ENCODE assay signal across 1 cellular context in the genomic region with DNA sequence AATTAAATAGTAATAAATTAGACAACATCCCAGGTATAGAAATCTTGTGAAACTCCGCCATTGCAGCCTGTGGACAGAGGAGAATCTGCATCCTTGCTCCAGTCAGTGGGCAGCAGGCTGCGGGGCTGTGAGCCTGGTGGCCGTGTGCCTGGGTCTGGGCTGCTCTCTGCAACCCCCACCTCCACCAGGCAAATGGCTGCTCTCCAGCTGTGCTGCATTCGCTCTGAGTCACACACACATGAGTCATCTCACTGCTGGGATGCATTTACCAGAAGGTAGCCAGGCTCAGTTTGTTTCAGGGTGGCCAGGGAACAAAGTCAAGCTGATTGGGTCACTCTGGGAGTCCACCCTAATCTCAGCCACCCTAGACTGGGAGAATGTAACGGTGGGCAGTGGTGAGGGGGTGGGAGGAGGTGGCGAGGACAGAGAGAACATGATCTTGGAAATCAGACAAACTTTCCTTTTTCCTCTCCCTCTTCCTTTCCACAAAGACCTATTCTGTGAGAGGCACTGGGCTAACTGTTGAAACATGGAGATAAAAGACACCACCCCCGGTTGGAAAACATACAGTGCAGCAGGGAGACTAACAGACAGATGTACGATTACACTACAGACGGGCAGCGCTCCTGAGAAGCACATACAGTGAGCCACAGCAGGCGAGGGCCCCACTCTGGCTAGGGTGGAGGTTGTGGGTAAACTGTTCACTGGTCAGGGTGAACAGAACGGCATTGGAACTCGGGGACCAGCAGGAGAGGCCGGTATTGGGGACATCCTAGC.
TF ChIP-seq lines count a peak whose summit lies in the region.

No MANE protein-coding gene starts in this region.

TF ChIP-seq in SK-N-SH, 30 proteins besides CTCF, POLR2A, EP300 and RAD21 (continued from another document):
- TF ChIP-seq SIN3A (IDR thresholded peaks at IDR 0.05; ENCODE audit: borderline replicate concordance, low read depth, low read length) (no peak; the same call in 1 of the 2 replicates), FOXJ3 (CRISPR knock-in tag; IDR thresholded peaks at IDR 0.05) (peak; percentile 63; the same call in 1 of the 2 replicates), JUND (IDR thresholded peaks at IDR 0.05) (peak; percentile 100), RCOR1 (IDR thresholded peaks at IDR 0.05; ENCODE audit: low read length) (peak; percentile 68), TEAD4 (IDR thresholded peaks at IDR 0.05; ENCODE audit: borderline replicate concordance, insufficient read depth) (peak; percentile 81), RFX5 (IDR thresholded peaks at IDR 0.05; ENCODE audit: low read length) (no peak)
- TF ChIP-seq, protein P1, sequence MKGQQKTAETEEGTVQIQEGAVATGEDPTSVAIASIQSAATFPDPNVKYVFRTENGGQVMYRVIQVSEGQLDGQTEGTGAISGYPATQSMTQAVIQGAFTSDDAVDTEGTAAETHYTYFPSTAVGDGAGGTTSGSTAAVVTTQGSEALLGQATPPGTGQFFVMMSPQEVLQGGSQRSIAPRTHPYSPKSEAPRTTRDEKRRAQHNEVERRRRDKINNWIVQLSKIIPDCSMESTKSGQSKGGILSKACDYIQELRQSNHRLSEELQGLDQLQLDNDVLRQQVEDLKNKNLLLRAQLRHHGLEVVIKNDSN (IDR thresholded peaks at IDR 0.05; ENCODE audit: borderline replicate concordance, low read depth) = no peak
- TF ChIP-seq, protein P2, sequence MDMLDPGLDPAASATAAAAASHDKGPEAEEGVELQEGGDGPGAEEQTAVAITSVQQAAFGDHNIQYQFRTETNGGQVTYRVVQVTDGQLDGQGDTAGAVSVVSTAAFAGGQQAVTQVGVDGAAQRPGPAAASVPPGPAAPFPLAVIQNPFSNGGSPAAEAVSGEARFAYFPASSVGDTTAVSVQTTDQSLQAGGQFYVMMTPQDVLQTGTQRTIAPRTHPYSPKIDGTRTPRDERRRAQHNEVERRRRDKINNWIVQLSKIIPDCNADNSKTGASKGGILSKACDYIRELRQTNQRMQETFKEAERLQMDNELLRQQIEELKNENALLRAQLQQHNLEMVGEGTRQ (IDR thresholded peaks at IDR 0.05; ENCODE audit: borderline replicate concordance, low read depth, low read length) = no peak
TF ChIP-seq in SK-N-SH: peak in this region for 17.
